1 cellular context compared by ENCODE assay signal in genomic region chr12:7479784-7480183, GRCh38.
TF ChIP-seq lines count a peak whose summit lies in the region.

No MANE protein-coding gene starts in this region.

TF ChIP-seq in K562, 482 proteins besides CTCF, POLR2A, EP300 and RAD21 (continued from another document):
- TF ChIP-seq ZNF280A (IDR thresholded peaks at IDR 0.05; ENCODE audit: low read depth, partially characterized antibody), result no peak
